Comparison of ENCODE assay signal across 8 cellular contexts in the genomic region with DNA sequence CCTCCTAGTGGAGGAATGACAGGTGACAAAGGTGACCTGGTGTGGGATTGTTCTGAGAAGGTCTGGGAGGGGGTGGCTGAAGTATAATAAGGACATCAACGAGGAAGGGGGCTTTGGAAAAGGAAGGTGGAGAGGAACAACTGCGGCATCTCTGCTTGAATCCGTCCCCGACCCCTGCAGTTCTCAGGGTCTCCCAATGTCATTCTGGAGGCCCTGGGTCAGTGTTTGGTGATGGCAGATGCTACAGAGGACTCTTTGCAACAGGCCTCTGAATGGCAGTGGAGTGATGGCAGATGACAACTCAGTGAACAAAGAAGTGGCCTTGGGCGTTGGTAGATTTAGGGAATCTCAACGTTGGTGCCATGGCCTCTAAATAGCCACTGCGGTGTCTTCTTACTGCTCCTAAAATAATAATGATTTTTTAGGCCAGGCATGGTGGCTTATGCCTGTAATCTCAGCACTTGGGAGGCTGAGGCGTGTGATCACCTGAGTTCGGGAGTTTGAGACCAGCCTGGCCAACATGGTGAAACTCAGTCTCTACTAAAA. TPM values are rescaled to one million over a fixed set of nuclear protein-coding genes. Genes with fewer than 3 reads are reported as not detected.
A peak's percentile ranks its signal among the peaks of the same experiment; 100 is the strongest.
DNase-seq lines count a peak whose midpoint lies in the region; ATAC-seq lines count a peak whose summit lies in the region.

No MANE protein-coding gene starts in this region.

- peak overlapping the region; percentile 50 for H3K27ac ChIP-seq in right cardiac atrium (ENCODE audit: low read length)

- H3K9me3 Mint-ChIP-seq in activated CD4-positive, alpha-beta memory T cell treated with anti-CD3 and anti-CD28 coated beads for 36 hours, result no peaks in the 10 kb centered on the region
- H3K9me3 Mint-ChIP-seq in stimulated activated memory B cell treated with anti-CD40 and anti-IgM and Interleukin-4, amounts not matched to agents 10 μg/mL and 1 μg/mL and 100 μg/mL, for 72 hours, result no peaks in the 10 kb centered on the region

- no peaks in the 10 kb centered on the region for H3K27me3 ChIP-seq in HAP-1 (ENCODE audit: low read depth)
- H3K27me3 ChIP-seq in right cardiac atrium (ENCODE audit: control insufficient read depth, insufficient read depth), result no peaks in the 10 kb centered on the region

- H3K9me3 ChIP-seq in HAP-1 (no peaks in the 10 kb centered on the region), right cardiac atrium (ENCODE audit: control insufficient read depth, low read length) (no peaks in the 10 kb centered on the region)

- DNase-seq in HAP-1 (ENCODE audit: low spot score in 2 of 2) (no peak), right cardiac atrium (peak in 2 of 3 donors; percentile 6 to 10), left colon (no peak)
- DNase-seq in activated CD4-positive, alpha-beta memory T cell treated with anti-CD3 and anti-CD28 coated beads for 36 hours, result no peak

- H3K27ac Mint-ChIP-seq in activated CD4-positive, alpha-beta memory T cell treated with anti-CD3 and anti-CD28 coated beads for 36 hours, result peak overlapping the region; percentile 53
- peak overlapping the region; percentile 72 for H3K27ac Mint-ChIP-seq in stimulated activated memory B cell treated with anti-CD40 and anti-IgM and Interleukin-4, amounts not matched to agents 10 μg/mL and 1 μg/mL and 100 μg/mL, for 72 hours

- in situ Hi-C loops in HAP-1 (cut with MboI; ENCODE audit: low sequenced_read_pairs), result no loop called here

- ATAC-seq in right cardiac atrium (no peak), left colon (no peak), GM18858 (IDR thresholded peaks at IDR 0.05; ENCODE audit: unreplicated experiment) (no peak), GM21576 (IDR thresholded peaks at IDR 0.05; ENCODE audit: unreplicated experiment) (no peak), esophagus mucosa (no peak)
- ATAC-seq in stimulated activated memory B cell treated with anti-CD40 and anti-IgM and Interleukin-4, amounts not matched to agents 10 μg/mL and 1 μg/mL and 100 μg/mL, for 72 hours, result no peak

- peaks cover 14% of the 10 kb centered on the region for H3K36me3 ChIP-seq in HAP-1 (replicated peaks)

- no peaks in the 10 kb centered on the region for H3K27me3 Mint-ChIP-seq in activated CD4-positive, alpha-beta memory T cell treated with anti-CD3 and anti-CD28 coated beads for 36 hours
- no peaks in the 10 kb centered on the region for H3K27me3 Mint-ChIP-seq in stimulated activated memory B cell treated with anti-CD40 and anti-IgM and Interleukin-4, amounts not matched to agents 10 μg/mL and 1 μg/mL and 100 μg/mL, for 72 hours

- 81% methylated on average over 9 of the region's 9 CpGs for WGBS in right cardiac atrium

- intact Hi-C loops in activated CD4-positive, alpha-beta memory T cell treated with anti-CD3 and anti-CD28 coated beads for 36 hours (cut with micrococcal nuclease), result no loop called here
- intact Hi-C loops in right cardiac atrium (cut with DNase I) (no loop called here), left colon (cut with DNase I, micrococcal nuclease) (no loop called here)

- POLR2A ChIA-PET in activated CD4-positive, alpha-beta memory T cell treated with anti-CD3 and anti-CD28 coated beads for 36 hours (lab: Charles Lee), result no interaction called here

- peak overlapping the region; percentile 79 for H3K4me3 Mint-ChIP-seq in activated CD4-positive, alpha-beta memory T cell treated with anti-CD3 and anti-CD28 coated beads for 36 hours
- H3K4me3 Mint-ChIP-seq in stimulated activated memory B cell treated with anti-CD40 and anti-IgM and Interleukin-4, amounts not matched to agents 10 μg/mL and 1 μg/mL and 100 μg/mL, for 72 hours, result peak overlapping the region; percentile 86

- peaks cover 13% of the 10 kb centered on the region for H3K4me1 Mint-ChIP-seq in activated CD4-positive, alpha-beta memory T cell treated with anti-CD3 and anti-CD28 coated beads for 36 hours (ENCODE audit: low read depth)
- peaks cover 23% of the 10 kb centered on the region for H3K4me1 Mint-ChIP-seq in stimulated activated memory B cell treated with anti-CD40 and anti-IgM and Interleukin-4, amounts not matched to agents 10 μg/mL and 1 μg/mL and 100 μg/mL, for 72 hours

- H3K36me3 Mint-ChIP-seq in activated CD4-positive, alpha-beta memory T cell treated with anti-CD3 and anti-CD28 coated beads for 36 hours, result peaks cover 14% of the 10 kb centered on the region
- H3K36me3 Mint-ChIP-seq in stimulated activated memory B cell treated with anti-CD40 and anti-IgM and Interleukin-4, amounts not matched to agents 10 μg/mL and 1 μg/mL and 100 μg/mL, for 72 hours, result peaks cover 27% of the 10 kb centered on the region

- CTCF ChIA-PET in activated CD4-positive, alpha-beta memory T cell treated with anti-CD3 and anti-CD28 coated beads for 36 hours (lab: Charles Lee), result interaction anchor here (0.6 to 1.2 kb wide), 3 partner anchors 9 to 32 kb away, joined by 3 to 4 read pairs (median 3); no protein-coding TSS in a partner anchor

- H3K4me3 ChIP-seq in HAP-1 (peak overlapping the region; percentile 63), right cardiac atrium (ENCODE audit: low read length) (peak overlapping the region; percentile 62)

- H3K4me1 ChIP-seq in HAP-1 (peaks cover 9% of the 10 kb centered on the region), right cardiac atrium (ENCODE audit: control insufficient read depth, insufficient read depth, low read length) (no peaks in the 10 kb centered on the region)

RNA-seq across cellular contexts. Expression of gene ENGASE, which starts 1.3 kb away (rescaled TPM):
- 10 to 100 TPM; 42.5 to 43.4 TPM for total RNA-seq in activated CD4-positive, alpha-beta memory T cell treated with anti-CD3 and anti-CD28 coated beads for 36 hours
- 10 to 100 TPM; 35.6 to 48.0 (median 42.3) TPM for total RNA-seq in right cardiac atrium
- polyA plus RNA-seq in right cardiac atrium, result 25.4 TPM
- total RNA-seq in left colon, result 10 to 100 TPM; 85.4 to 89.5 TPM
- 6.5 TPM for total RNA-seq in esophagus mucosa

RNA-seq across cellular contexts. Expression of gene C1QTNF1, which starts 52.0 kb away (rescaled TPM):
- under 1 TPM; 0.31 to 0.38 TPM for total RNA-seq in activated CD4-positive, alpha-beta memory T cell treated with anti-CD3 and anti-CD28 coated beads for 36 hours
- 100 to 1,000 TPM; 232 to 655 (median 355) TPM for total RNA-seq in right cardiac atrium
- polyA plus RNA-seq in right cardiac atrium, result 286 TPM
- total RNA-seq in left colon, result 10 to 100 TPM; 14.6 to 16.7 TPM
- 4.1 TPM for total RNA-seq in esophagus mucosa

Comparison
In these comparisons a context has a peak if more than half of its experiments do, and no peak if none do; other contexts are left out.
1. DNase-seq: peak in right cardiac atrium (2 of 3); none in HAP-1 (0 of 2), activated CD4-positive, alpha-beta memory T cell treated with anti-CD3 and anti-CD28 coated beads for 36 hours (single experiment) and left colon (0 of 2).
2. RNA of gene C1QTNF1, which starts 52.0 kb away (total RNA-seq): 232 to 655 TPM in right cardiac atrium; 14.6 to 16.7 TPM in left colon, 4.1 TPM in esophagus mucosa (single experiment) and 0.31 to 0.38 TPM in activated CD4-positive, alpha-beta memory T cell treated with anti-CD3 and anti-CD28 coated beads for 36 hours; every median in the first group is over 10 times any median in the second.